In genomic region chr6:111461860-111462259, GRCh38 we compare ENCODE assay signal across 13 cellular contexts. TPM values are rescaled to one million over a fixed set of nuclear protein-coding genes. Genes with fewer than 3 reads are reported as not detected.
DNase-seq lines count a peak whose midpoint lies in the region; ATAC-seq and TF ChIP-seq lines count a peak whose summit lies in the region.
"Had no signal": no experiment of that assay in that cellular context is flagged by ENCODE, and none has a peak within 500 bp of the region (broad histone marks: within the 10 kb centered on the region; RNA-seq: fewer than 3 reads in every experiment).

No MANE protein-coding gene starts in this region.

- TF ChIP-seq POLR2A in erythroblast (IDR thresholded peaks at IDR 0.05; ENCODE audit: low read length) (no peak), spleen (IDR thresholded peaks at IDR 0.05) (no peak), adrenal gland (IDR thresholded peaks at IDR 0.05) (no peak)

- H3K4me1 Mint-ChIP-seq in activated CD8-positive, alpha-beta memory T cell treated with anti-CD3 and anti-CD28 coated beads, Interleukin-2, amount 10 ng/mL, durations not matched to agents 7 days and 5 days = peaks cover 16% of the 10 kb centered on the region
- peaks cover 36 to 46% (median 40%) of the 10 kb centered on the region in 3 donors for H3K4me1 Mint-ChIP-seq in T-cell

- H3K27ac ChIP-seq in spleen (peak overlapping the region in 7 of 8 donors; percentile 42 to 83 (median 72)), adrenal gland (peak overlapping the region in 1 of 5 donors; percentile 35)

- peak overlapping the region; percentile 53 for H3K4me3 Mint-ChIP-seq in activated CD8-positive, alpha-beta memory T cell treated with anti-CD3 and anti-CD28 coated beads, Interleukin-2, amount 10 ng/mL, durations not matched to agents 7 days and 5 days
- peak overlapping the region; percentile 59 to 66 (median 64) for H3K4me3 Mint-ChIP-seq in T-cell

- no peak for TF ChIP-seq CTCF in spleen (IDR thresholded peaks at IDR 0.05 in 8 of 11, conservative IDR thresholded peaks at IDR 0.05 in 3 of 11)
- TF ChIP-seq CTCF in adrenal gland (IDR thresholded peaks at IDR 0.05) = no peak

- no peak for DNase-seq in activated CD8-positive, alpha-beta memory T cell treated with anti-CD3 and anti-CD28 coated beads, Interleukin-2, amount 10 ng/mL, durations not matched to agents 7 days and 5 days
- no peak for DNase-seq in activated CD8-positive, alpha-beta memory T cell treated with anti-CD3 and anti-CD28 coated beads, Interleukin-2, amount 50 U/mL, for 48 hours
- no peak for DNase-seq in T-cell
- peak; percentile 16 to 39 for DNase-seq in erythroblast (lab: John Stamatoyannopoulos, UW)
- no peak for DNase-seq in spleen
- DNase-seq in adrenal gland = no peak
- no peak for DNase-seq in AG08396 (ENCODE audit: low spot score)
- DNase-seq: activated effector memory CD4-positive, alpha-beta T cell treated with anti-CD3 and anti-CD28 coated beads, Interleukin-2, amount 50 U/mL, for 16 hours; AML-193; NCI-H1436; NCI-H774 had no signal

- H3K27me3 Mint-ChIP-seq in activated CD8-positive, alpha-beta memory T cell treated with anti-CD3 and anti-CD28 coated beads, Interleukin-2, amount 10 ng/mL, durations not matched to agents 7 days and 5 days = no peaks in the 10 kb centered on the region
- no peaks in the 10 kb centered on the region for H3K27me3 Mint-ChIP-seq in T-cell

- H3K27me3 ChIP-seq in spleen (replicated peaks in 1 of 7) (no peaks in the 10 kb centered on the region), adrenal gland (no peaks in the 10 kb centered on the region)

- peak; percentile 86 for ATAC-seq in activated CD8-positive, alpha-beta memory T cell treated with anti-CD3 and anti-CD28 coated beads, Interleukin-2, amount 10 ng/mL, durations not matched to agents 7 days and 5 days
- peak; percentile 24 to 70 (median 59) for ATAC-seq in T-cell (replicated peaks in 1 of 4)
- ATAC-seq in GM19328 (IDR thresholded peaks at IDR 0.05; ENCODE audit: unreplicated experiment) = no peak
- ATAC-seq: sciatic nerve had no signal

- H3K4me1 ChIP-seq in spleen (peaks cover 6 to 30% (median 17%) of the 10 kb centered on the region in 6 donors), adrenal gland (replicated peaks in 1 of 2) (peaks cover 0 to 35% of the 10 kb centered on the region in 2 donors)

- POLR2A ChIA-PET in T-cell (lab: Charles Lee) = interaction anchor here in 1 of 2 donors (1.2 kb wide), 1 partner anchor 17 kb away, joined by 4 read pairs; no protein-coding TSS in a partner anchor

- peak overlapping the region in 1 of 8 donors; percentile 1 for H3K4me3 ChIP-seq in spleen
- H3K4me3 ChIP-seq in adrenal gland = peak overlapping the region in 1 of 4 donors; percentile 15

- H3K36me3 Mint-ChIP-seq in activated CD8-positive, alpha-beta memory T cell treated with anti-CD3 and anti-CD28 coated beads, Interleukin-2, amount 10 ng/mL, durations not matched to agents 7 days and 5 days = peaks cover 36% of the 10 kb centered on the region
- peaks cover 34% of the 10 kb centered on the region for H3K36me3 Mint-ChIP-seq in T-cell

- CTCF ChIA-PET in activated CD8-positive, alpha-beta memory T cell treated with anti-CD3 and anti-CD28 coated beads, Interleukin-2, amount 10 ng/mL, durations not matched to agents 7 days and 5 days (lab: Charles Lee) = interaction anchor here (1.7 to 2.3 kb wide), 2 partner anchors 17 to 203 kb away, joined by 6 to 7 read pairs; a partner anchor contains a TSS
- CTCF ChIA-PET in T-cell (lab: Charles Lee) = interaction anchor here (0.5 to 1.6 kb wide), 4 partner anchors 17 to 509 kb away, joined by 3 to 8 read pairs (median 6); no protein-coding TSS in a partner anchor

- H3K27ac Mint-ChIP-seq in activated CD8-positive, alpha-beta memory T cell treated with anti-CD3 and anti-CD28 coated beads, Interleukin-2, amount 10 ng/mL, durations not matched to agents 7 days and 5 days = peak overlapping the region; percentile 49
- peak overlapping the region; percentile 65 to 82 for H3K27ac Mint-ChIP-seq in T-cell

- intact Hi-C loops in spleen (cut with DNase I; ENCODE audit: low total_unique reads) = no loop called here
- intact Hi-C loops in adrenal gland (cut with DNase I) = no loop called here

- peaks cover 16% of the 10 kb centered on the region for H3K9me3 Mint-ChIP-seq in activated CD8-positive, alpha-beta memory T cell treated with anti-CD3 and anti-CD28 coated beads, Interleukin-2, amount 10 ng/mL, durations not matched to agents 7 days and 5 days (ENCODE audit: low read depth)
- peaks cover 0 to 24% (median 3%) of the 10 kb centered on the region in 3 donors for H3K9me3 Mint-ChIP-seq in T-cell

- H3K36me3 ChIP-seq in spleen (peaks cover 0 to 13% (median 0%) of the 10 kb centered on the region in 6 donors), adrenal gland (replicated peaks in 1 of 2) (no peaks in the 10 kb centered on the region)

- H3K9me3 ChIP-seq in spleen = peaks cover 0 to 17% (median 11%) of the 10 kb centered on the region in 8 donors
- H3K9me3 ChIP-seq in adrenal gland (replicated peaks in 1 of 3) = peaks cover 0 to 6% (median 6%) of the 10 kb centered on the region in 3 donors

RNA-seq across cellular contexts. Expression of gene REV3L, which starts 21.2 kb away (rescaled TPM):
- 10 to 100 TPM; 23.7 to 24.3 TPM for total RNA-seq in activated CD8-positive, alpha-beta memory T cell treated with anti-CD3 and anti-CD28 coated beads, Interleukin-2, amount 10 ng/mL, durations not matched to agents 7 days and 5 days
- 10 to 100 TPM; 18.0 to 27.6 (median 22.1) TPM for total RNA-seq in T-cell
- 10 to 100 TPM; 20.2 to 60.9 (median 37.0) TPM for total RNA-seq in spleen
- polyA plus RNA-seq in spleen = 1 to 10 TPM; 7.7 to 9.2 (median 8.4) TPM
- total RNA-seq in adrenal gland = 10 to 100 TPM; 24.6 to 45.7 (median 28.4) TPM
- polyA plus RNA-seq in adrenal gland = 10 to 100 TPM; 16.8 to 21.7 (median 17.2) TPM

Comparison
In these comparisons a context has a peak if more than half of its experiments do, and no peak if none do; other contexts are left out.
1. DNase-seq: peak in erythroblast (2 of 2); none in activated CD8-positive, alpha-beta memory T cell treated with anti-CD3 and anti-CD28 coated beads, Interleukin-2, amount 10 ng/mL, durations not matched to agents 7 days and 5 days (single experiment), activated CD8-positive, alpha-beta memory T cell treated with anti-CD3 and anti-CD28 coated beads, Interleukin-2, amount 50 U/mL, for 48 hours (single experiment), T-cell (0 of 34), spleen (single experiment), adrenal gland (0 of 7) and AG08396 (single experiment).